In genomic region chr4:41205130-41205529, GRCh38 we compare ENCODE assay signal across 1 cellular context.
TF ChIP-seq lines count a peak whose summit lies in the region.

No MANE protein-coding gene starts in this region.

TF ChIP-seq in SK-N-SH, 30 proteins besides CTCF, POLR2A, EP300 and RAD21 (continued from another document):
- no peak for TF ChIP-seq GATA2 (CRISPR knock-in tag; IDR thresholded peaks at IDR 0.05)
- no peak for TF ChIP-seq USF2 (IDR thresholded peaks at IDR 0.05; ENCODE audit: borderline replicate concordance, low read depth, low read length)
- TF ChIP-seq TEAD4 (IDR thresholded peaks at IDR 0.05; ENCODE audit: borderline replicate concordance, insufficient read depth): no peak
- TF ChIP-seq PBX3 (IDR thresholded peaks at IDR 0.05): no peak
- TF ChIP-seq FOSL2 (IDR thresholded peaks at IDR 0.05; ENCODE audit: borderline replicate concordance, low read depth): no peak
- TF ChIP-seq POLR2AphosphoS5 (IDR thresholded peaks at IDR 0.05; ENCODE audit: low read depth, low read length): no peak
- no peak for TF ChIP-seq YY1 (IDR thresholded peaks at IDR 0.05; ENCODE audit: low read depth)
- TF ChIP-seq MEF2A (IDR thresholded peaks at IDR 0.05; ENCODE audit: borderline replicate concordance, low read depth): no peak
- TF ChIP-seq CHD2 (IDR thresholded peaks at IDR 0.05; ENCODE audit: low read length, partially characterized antibody): no peak
- TF ChIP-seq NFIC (IDR thresholded peaks at IDR 0.05; ENCODE audit: borderline replicate concordance): no peak
- TF ChIP-seq RCOR1 (IDR thresholded peaks at IDR 0.05; ENCODE audit: low read length): no peak
